ENCODE assay signal across 8 cellular contexts in the genomic region with DNA sequence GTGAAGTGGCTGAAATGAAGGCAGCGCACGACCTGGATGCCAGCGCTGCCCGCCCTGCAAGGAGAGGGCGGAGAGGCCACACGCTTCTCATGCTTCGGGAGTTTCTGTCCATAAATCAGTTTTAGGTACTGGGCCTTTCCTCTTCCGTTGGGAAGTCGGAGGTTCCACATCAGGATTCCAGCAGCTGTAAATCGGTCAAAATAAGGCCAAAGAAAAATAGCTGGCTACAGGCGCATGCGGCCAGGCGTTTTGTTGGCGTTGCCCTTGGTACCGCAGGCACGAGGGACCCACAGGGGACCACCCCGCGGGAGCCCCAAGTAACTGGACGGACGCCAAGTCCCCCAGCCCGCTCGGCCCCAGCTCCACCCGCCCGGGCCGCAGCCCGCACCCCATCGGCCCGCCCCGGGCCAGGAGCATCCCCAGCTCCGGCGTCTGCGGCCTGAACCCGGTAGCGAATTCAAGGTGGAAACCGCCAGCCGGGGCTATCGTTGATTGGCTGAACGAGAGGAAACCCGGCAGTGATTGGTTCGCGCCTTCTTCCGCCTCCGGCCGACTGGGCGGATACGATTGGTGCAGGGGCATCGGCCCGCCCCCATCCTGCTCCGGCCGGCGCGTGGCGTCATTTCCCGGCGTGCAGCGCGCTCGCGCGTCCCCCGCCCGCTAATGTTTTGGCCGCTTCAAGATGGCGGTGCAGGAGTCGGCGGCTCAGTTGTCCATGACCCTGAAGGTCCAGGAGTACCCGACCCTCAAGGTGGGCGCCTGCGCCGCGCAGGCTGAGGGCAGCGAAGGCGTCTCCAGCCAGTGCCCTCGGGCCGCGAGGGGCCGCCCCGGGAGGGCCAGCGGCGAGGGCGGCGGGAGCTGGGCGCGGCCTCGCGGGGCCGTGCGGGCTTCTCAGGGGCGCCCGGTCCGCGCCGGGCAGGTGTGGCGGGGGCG. TPM values are rescaled to one million over a fixed set of nuclear protein-coding genes. Genes with fewer than 3 reads are reported as not detected.
DNase-seq lines count a peak whose midpoint lies in the region; ATAC-seq, FAIRE-seq and TF ChIP-seq lines count a peak whose summit lies in the region.

TSS of gene MAEA (plus strand) at position 660 of the 933 bp plus-strand sequence. CDS start at position 683, 23 bp downstream.

- H3K36me3 ChIP-seq in HUES64 (ENCODE audit: insufficient read depth, low read length) (no peaks in the 10 kb centered on the region), OCI-LY1 (ENCODE audit: insufficient read depth, low read length) (no peaks in the 10 kb centered on the region), mesodermal cell (ENCODE audit: control insufficient read depth, insufficient read depth, low read length) (peaks cover 8% of the 10 kb centered on the region)

- no peak within 1 kb of the TSS for H2AFZ ChIP-seq in OCI-LY1 (ENCODE audit: low read length)

- peak within 1 kb of the TSS; percentile 88 for H3K4me3 Mint-ChIP-seq in Calu3 (ENCODE audit: low read depth, unreplicated experiment)

- intact Hi-C loops in Calu3 (cut with micrococcal nuclease; ENCODE audit: unreplicated experiment): no loop called here

- no peaks in the 10 kb centered on the region for H4K20me1 ChIP-seq in OCI-LY1 (ENCODE audit: insufficient read depth, low read length)

- peaks cover 3% of the 10 kb centered on the region for H3K9me3 Mint-ChIP-seq in Calu3 (ENCODE audit: low read depth, unreplicated experiment)

- ATAC-seq in GM21447 (IDR thresholded peaks at IDR 0.05; ENCODE audit: unreplicated experiment): peak; percentile 94

- CTCF ChIA-PET in Calu3 (lab: Charles Lee): interaction anchor here (0.9 kb wide), 1 partner anchor 21 kb away, joined by 3 read pairs; no protein-coding TSS in a partner anchor

- no peaks in the 10 kb centered on the region for H3F3A ChIP-seq in OCI-LY1 (ENCODE audit: insufficient read depth, low read length)

- H3K9ac ChIP-seq in HUES64 (ENCODE audit: low read depth, low read length) (peak within 1 kb of the TSS; percentile 95), OCI-LY1 (ENCODE audit: low read length) (peak within 1 kb of the TSS; percentile 87)

- WGBS in HUES64: 1% methylated on average over 95 of the region's 95 CpGs
- WGBS in mesodermal cell (ENCODE audit: insufficient coverage in 2 of 2), 2 experiments: 2 to 3% methylated on average over 81 to 89 of the region's 95 CpGs

- H3K27ac ChIP-seq in HUES64 (ENCODE audit: low read depth, low read length): peak within 1 kb of the TSS; percentile 74
- peak within 1 kb of the TSS; percentile 28 for H3K27ac ChIP-seq in OCI-LY1 (ENCODE audit: low read depth, low read length, poor library complexity, severe bottlenecking)
- peak within 1 kb of the TSS; percentile 71 for H3K27ac ChIP-seq in mesodermal cell (ENCODE audit: low read depth, low read length, severe bottlenecking)

- FAIRE-seq in endometrium (lab: Jason Lieb, UNC): peak; percentile 95

- H3K79me2 ChIP-seq in OCI-LY1 (ENCODE audit: insufficient read depth, low read length): peaks cover 32% of the 10 kb centered on the region

- no peaks in the 10 kb centered on the region for H3K27me3 Mint-ChIP-seq in Calu3 (ENCODE audit: unreplicated experiment)

- H3K9me2 ChIP-seq in OCI-LY1 (ENCODE audit: low read depth, low read length): no peaks in the 10 kb centered on the region

- peaks cover 13% of the 10 kb centered on the region for H3K4me1 Mint-ChIP-seq in Calu3 (ENCODE audit: low read depth, unreplicated experiment)

- TF ChIP-seq CTCF in Calu3 (IDR thresholded peaks at IDR 0.05; ENCODE audit: unreplicated experiment) (no peak), OCI-LY1 (IDR thresholded peaks at IDR 0.05; ENCODE audit: low read length) (no peak)

- TSS peak; percentile 95 for BruUV-seq in Calu3 (replicated peaks; lab: Mats Ljungman, UMichigan)

- H3K9me3 ChIP-seq in HUES64 (ENCODE audit: insufficient read depth, low read depth, low read length) (peaks cover 11% of the 10 kb centered on the region), OCI-LY1 (ENCODE audit: low read length) (no peaks in the 10 kb centered on the region), mesodermal cell (ENCODE audit: control insufficient read depth, low read length) (peaks cover 18% of the 10 kb centered on the region)

- H3K4me3 ChIP-seq in HUES64 (ENCODE audit: low read length) (peak within 1 kb of the TSS; percentile 79), OCI-LY1 (ENCODE audit: low read depth, low read length, poor library complexity, severe bottlenecking) (peak within 1 kb of the TSS; percentile 89), mesodermal cell (ENCODE audit: extremely low read depth, insufficient read depth, low read length, poor library complexity, severe bottlenecking) (peak within 1 kb of the TSS; percentile 90)

- no peaks in the 10 kb centered on the region for H3K27me3 ChIP-seq in HUES64 (ENCODE audit: insufficient read depth, low read length)
- H3K27me3 ChIP-seq in OCI-LY1 (ENCODE audit: insufficient read depth, low read length): no peaks in the 10 kb centered on the region

- peak; percentile 95 for DNase-seq in Calu3
- DNase-seq in activated CD8-positive, alpha-beta memory T cell treated with anti-CD3 and anti-CD28 coated beads, Interleukin-2, amount 50 U/mL, for 4 hours: peak; percentile 97
- DNase-seq in stimulated activated CD8-positive, alpha-beta memory T cell treated with anti-CD3 and anti-CD28 coated beads, Interleukin-15, amount 100 ng/mL, for 4 hours (ENCODE audit: low read depth in 2 of 2): peak; percentile 94 to 95

- peaks cover 32% of the 10 kb centered on the region for H3K36me3 Mint-ChIP-seq in Calu3 (ENCODE audit: insufficient read depth, unreplicated experiment)

- peak within 1 kb of the TSS; percentile 70 for H3K27ac Mint-ChIP-seq in Calu3 (ENCODE audit: unreplicated experiment)

- H3K4me1 ChIP-seq in HUES64 (ENCODE audit: insufficient read depth, low read length): peaks cover 3% of the 10 kb centered on the region; the same call in 1 of the 2 replicates
- peaks cover 43% of the 10 kb centered on the region for H3K4me1 ChIP-seq in OCI-LY1 (ENCODE audit: insufficient read depth, low read length, severe bottlenecking)
- H3K4me1 ChIP-seq in mesodermal cell (ENCODE audit: control insufficient read depth, insufficient read depth, low read length, poor library complexity, severe bottlenecking): peaks cover 16% of the 10 kb centered on the region

- peak within 1 kb of the TSS; percentile 96 for H3K4me2 ChIP-seq in OCI-LY1 (ENCODE audit: low read length)

RNA-seq across cellular contexts. Expression of gene MAEA, which starts in this region (rescaled TPM):
- 59.0 and 59.6 TPM in 2 replicates for total RNA-seq in Calu3 (2022)
- 77.0 TPM for polyA plus RNA-seq in HUES64 (2013, experiment 1 of 2)
- polyA plus RNA-seq in HUES64 (2013, experiment 2 of 2): 74.8 TPM
- 60.2 TPM for polyA plus RNA-seq in mesodermal cell (2013, experiment 1 of 2)
- 56.9 TPM for polyA plus RNA-seq in mesodermal cell (2013, experiment 2 of 2)

Comparison
In these comparisons a context has a peak if more than half of its experiments do, and no peak if none do; other contexts are left out.
1. Peak in every context shown above with its lines: DNase-seq, ATAC-seq, H3K4me3 ChIP-seq and H3K27ac ChIP-seq.